ENCODE assay signal across 11 cellular contexts in the genomic region with DNA sequence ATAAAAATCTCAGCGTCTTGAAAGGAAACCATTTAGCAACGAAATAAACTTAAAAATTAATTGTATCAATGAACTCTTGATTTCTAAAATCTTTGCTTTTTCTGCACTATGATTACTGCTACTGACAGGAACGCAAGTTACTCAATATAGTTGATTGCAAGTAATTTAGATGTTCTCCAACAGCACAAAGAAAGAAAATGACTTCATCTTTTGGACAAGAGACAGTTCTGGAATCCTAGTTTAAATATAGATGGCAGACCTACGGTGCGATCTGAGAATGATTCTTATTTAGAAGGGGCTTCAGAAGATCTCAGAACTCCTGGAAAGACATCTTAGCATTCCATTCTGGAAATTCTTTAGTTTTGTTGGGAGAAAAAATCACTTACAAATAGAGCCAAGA. TPM values are rescaled to one million over a fixed set of nuclear protein-coding genes. Genes with fewer than 3 reads are reported as not detected.
DNase-seq lines count a peak whose midpoint lies in the region; ATAC-seq and TF ChIP-seq lines count a peak whose summit lies in the region.
"Had no signal": no experiment of that assay in that cellular context is flagged by ENCODE, and none has a peak within 500 bp of the region (broad histone marks: within the 10 kb centered on the region; RNA-seq: fewer than 3 reads in every experiment).

No MANE protein-coding gene starts in this region.

- peaks cover 50% of the 10 kb centered on the region for H3K4me1 Mint-ChIP-seq in activated naive CD4-positive, alpha-beta T cell treated with anti-CD3 and anti-CD28 coated beads, Interleukin-2, amount 50 U/mL, for 24 hours
- peaks cover 37% of the 10 kb centered on the region for H3K4me1 Mint-ChIP-seq in activated naive CD8-positive, alpha-beta T cell treated with anti-CD3 and anti-CD28 coated beads for 36 hours

- H3K4me1 ChIP-seq in liver (ENCODE audit: control insufficient read depth in 4 of 4, insufficient read depth in 4 of 4, low read length in 3 of 4) (peaks cover 2 to 48% (median 28%) of the 10 kb centered on the region in 4 donors), thoracic aorta (ENCODE audit: control insufficient read depth in 1 of 2, low read depth in 2 of 2) (peaks cover 19 to 48% of the 10 kb centered on the region in 2 donors)

- 50% methylated on average over 5 of the region's 5 CpGs for WGBS in liver

- H3K4me3 Mint-ChIP-seq in activated naive CD4-positive, alpha-beta T cell treated with anti-CD3 and anti-CD28 coated beads, Interleukin-2, amount 50 U/mL, for 24 hours: peak overlapping the region; percentile 85
- peak overlapping the region; percentile 32 for H3K4me3 Mint-ChIP-seq in activated naive CD8-positive, alpha-beta T cell treated with anti-CD3 and anti-CD28 coated beads for 36 hours

- H3K4me3 ChIP-seq in liver (ENCODE audit: low read depth in 1 of 3, low read length in 3 of 3): peak overlapping the region in 2 of 3 donors; percentile 13 to 46
- H3K4me3 ChIP-seq in thoracic aorta: peak overlapping the region; percentile 85

- H3K36me3 Mint-ChIP-seq in activated naive CD4-positive, alpha-beta T cell treated with anti-CD3 and anti-CD28 coated beads, Interleukin-2, amount 50 U/mL, for 24 hours: no peaks in the 10 kb centered on the region
- H3K36me3 Mint-ChIP-seq in activated naive CD8-positive, alpha-beta T cell treated with anti-CD3 and anti-CD28 coated beads for 36 hours: no peaks in the 10 kb centered on the region

- no peaks in the 10 kb centered on the region for H3K9me3 Mint-ChIP-seq in activated naive CD4-positive, alpha-beta T cell treated with anti-CD3 and anti-CD28 coated beads, Interleukin-2, amount 50 U/mL, for 24 hours
- no peaks in the 10 kb centered on the region for H3K9me3 Mint-ChIP-seq in activated naive CD8-positive, alpha-beta T cell treated with anti-CD3 and anti-CD28 coated beads for 36 hours

- H3K9me3 ChIP-seq in liver (ENCODE audit: control insufficient read depth in 4 of 4, low read length in 3 of 4) (no peaks in the 10 kb centered on the region), thoracic aorta (no peaks in the 10 kb centered on the region)

- TF ChIP-seq RAD21 in liver (IDR thresholded peaks at IDR 0.05): no peak

- H3K27ac ChIP-seq in liver (ENCODE audit: low read depth in 1 of 2, low read length in 2 of 2) (peak overlapping the region; percentile 98), thoracic aorta (peak overlapping the region in 1 of 2 donors; percentile 92)

- H3K36me3 ChIP-seq in liver (ENCODE audit: control insufficient read depth in 4 of 4, insufficient read depth in 3 of 4, low read depth in 1 of 4, low read length in 3 of 4) (peaks cover 2 to 5% (median 4%) of the 10 kb centered on the region in 4 donors), thoracic aorta (peaks cover 2% of the 10 kb centered on the region)

- H3K27me3 Mint-ChIP-seq in activated naive CD4-positive, alpha-beta T cell treated with anti-CD3 and anti-CD28 coated beads, Interleukin-2, amount 50 U/mL, for 24 hours: no peaks in the 10 kb centered on the region
- no peaks in the 10 kb centered on the region for H3K27me3 Mint-ChIP-seq in activated naive CD8-positive, alpha-beta T cell treated with anti-CD3 and anti-CD28 coated beads for 36 hours

- peak overlapping the region; percentile 68 for H3K27ac Mint-ChIP-seq in activated naive CD4-positive, alpha-beta T cell treated with anti-CD3 and anti-CD28 coated beads, Interleukin-2, amount 50 U/mL, for 24 hours
- H3K27ac Mint-ChIP-seq in activated naive CD8-positive, alpha-beta T cell treated with anti-CD3 and anti-CD28 coated beads for 36 hours: no peak overlapping the region

- no peaks in the 10 kb centered on the region for H3K27me3 ChIP-seq in liver (ENCODE audit: control insufficient read depth in 4 of 4, insufficient read depth in 4 of 4, low read length in 3 of 4)
- no peaks in the 10 kb centered on the region for H3K27me3 ChIP-seq in thoracic aorta (replicated peaks; ENCODE audit: insufficient read depth)

- TF ChIP-seq CTCF in liver (IDR thresholded peaks at IDR 0.05; ENCODE audit: low read depth, low read length, missing input control): no peak
- no peak for TF ChIP-seq CTCF in thoracic aorta (IDR thresholded peaks at IDR 0.05)

- DNase-seq in activated naive CD4-positive, alpha-beta T cell (lab: John Stamatoyannopoulos, UW): no peak
- no peak for DNase-seq in activated naive CD8-positive, alpha-beta T cell treated with anti-CD3 and anti-CD28 coated beads for 36 hours
- DNase-seq in thoracic aorta (ENCODE audit: low spot score): no peak
- DNase-seq in GDM1 (lab: John Stamatoyannopoulos, UW): no peak
- DNase-seq: activated gamma-delta T cell, NCI-H2029, OCI-M1 had no signal

- peak overlapping the region in 1 of 2 donors; percentile 86 for H3K9ac ChIP-seq in liver (ENCODE audit: low read depth in 1 of 2, low read length in 2 of 2)

- ATAC-seq in thoracic aorta (ENCODE audit: insufficient number of reproducible peaks, low FRiP score, low read depth) (no peak), HG03025 (IDR thresholded peaks at IDR 0.05; ENCODE audit: low FRiP score, unreplicated experiment) (no peak), GM21619 (IDR thresholded peaks at IDR 0.05; ENCODE audit: unreplicated experiment) (no peak)

TF ChIP-seq in liver, 16 proteins besides CTCF, POLR2A, EP300 and RAD21:
- TF ChIP-seq RXRA (IDR thresholded peaks at IDR 0.05) (no peak), FOXA1 (IDR thresholded peaks at IDR 0.05) (no peak), EGR1 (IDR thresholded peaks at IDR 0.05; ENCODE audit: low read depth in 2 of 2) (no peak), JUND (IDR thresholded peaks at IDR 0.05) (peak in 1 of 2 donors; percentile 35), FOXA2 (IDR thresholded peaks at IDR 0.05) (no peak), HNF4G (IDR thresholded peaks at IDR 0.05) (no peak), NR2F2 (IDR thresholded peaks at IDR 0.05) (no peak)
- TF ChIP-seq, protein P1, sequence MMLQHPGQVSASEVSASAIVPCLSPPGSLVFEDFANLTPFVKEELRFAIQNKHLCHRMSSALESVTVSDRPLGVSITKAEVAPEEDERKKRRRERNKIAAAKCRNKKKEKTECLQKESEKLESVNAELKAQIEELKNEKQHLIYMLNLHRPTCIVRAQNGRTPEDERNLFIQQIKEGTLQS (IDR thresholded peaks at IDR 0.05): no peak

RNA-seq across cellular contexts. Expression of a gene that starts 1.4 kb away (rescaled TPM):
- 10 to 100 TPM; 19.0 to 22.3 TPM for total RNA-seq in activated naive CD8-positive, alpha-beta T cell treated with anti-CD3 and anti-CD28 coated beads for 36 hours
- total RNA-seq in liver (10 to 100 TPM; 17.4 to 22.8 TPM), thoracic aorta (10 to 100 TPM; 46.2 to 48.2 TPM)
- polyA plus RNA-seq in liver: 1 to 10 TPM; 6.7 to 7.2 TPM

RNA-seq across cellular contexts. Expression of a gene that starts 2.2 kb away (rescaled TPM):
- 10 to 100 TPM; 51.9 to 52.2 TPM for total RNA-seq in activated naive CD8-positive, alpha-beta T cell treated with anti-CD3 and anti-CD28 coated beads for 36 hours
- total RNA-seq in liver (10 to 100 TPM; 13.6 to 28.6 TPM), thoracic aorta (10 to 100 TPM; 52.3 to 59.6 TPM)
- polyA plus RNA-seq in liver: 10 to 100 TPM in 1 of 2 donors, 1 to 10 TPM in 1; 6.7 to 25.3 TPM
